ENCODE assay signal across 7 cellular contexts in the genomic region with DNA sequence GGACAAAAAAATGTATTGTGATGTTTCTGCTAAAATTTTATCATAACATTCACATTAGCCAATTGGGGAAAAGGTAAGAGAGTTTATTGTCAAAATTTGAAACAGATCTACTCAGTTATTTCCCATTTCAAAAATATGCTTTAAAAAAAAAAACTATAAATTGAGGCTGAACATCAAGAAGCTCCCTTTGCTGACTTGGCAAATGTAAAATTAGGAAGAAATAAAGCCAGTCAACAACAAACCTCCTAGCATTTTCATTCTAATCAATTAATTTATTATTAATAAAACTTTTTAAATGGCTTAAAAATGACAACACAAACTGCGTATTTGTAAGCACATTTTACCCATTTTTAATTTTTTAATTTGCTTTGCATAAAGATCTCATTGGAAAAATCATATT.
"Had no signal": no experiment of that assay in that cellular context is flagged by ENCODE, and none has a peak within 500 bp of the region (broad histone marks: within the 10 kb centered on the region; RNA-seq: fewer than 3 reads in every experiment).

No MANE protein-coding gene starts in this region.

- H3K4me2 ChIP-seq: KMS-11 had no signal

- H3K4me3 Mint-ChIP-seq: IgD-negative memory B cell had no signal

- H3K27me3 Mint-ChIP-seq: IgD-negative memory B cell had no signal

- ATAC-seq: K562 had no signal

- H3K27ac ChIP-seq: HL-60, KMS-11 had no signal

- H3K27ac Mint-ChIP-seq: IgD-negative memory B cell had no signal

- H3K36me3 Mint-ChIP-seq: IgD-negative memory B cell had no signal

- H3K4me3 ChIP-seq: K562 had no signal

- H3K4me1 Mint-ChIP-seq: IgD-negative memory B cell had no signal

- FAIRE-seq: HTR-8/SVneo, K562 had no signal

- DNase-seq: KBM-7, KG1 had no signal

- H3K9ac ChIP-seq: KMS-11 had no signal
